2 cellular contexts compared by ENCODE assay signal in the genomic region with DNA sequence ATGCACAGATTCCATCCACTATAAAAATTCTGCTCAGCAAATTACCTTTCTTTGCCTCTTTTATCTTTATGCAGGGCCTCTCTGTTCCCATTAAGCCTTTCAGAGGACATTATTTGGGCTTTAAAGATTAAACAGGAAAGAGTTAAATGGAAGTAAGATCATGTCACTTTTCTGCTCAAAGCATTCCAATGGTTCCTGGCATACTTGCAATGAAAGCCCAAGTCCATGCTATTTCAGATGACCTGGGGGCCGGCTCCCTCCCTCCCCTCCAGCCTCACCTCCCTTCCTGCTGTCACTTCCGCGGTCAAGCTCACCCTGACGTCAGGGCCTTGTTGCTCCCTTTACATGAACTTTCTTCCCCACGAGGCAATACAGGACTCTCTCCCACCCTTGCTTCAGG.
TF ChIP-seq lines count a peak whose summit lies in the region.

No MANE protein-coding gene starts in this region.

TF ChIP-seq in PFSK-1, 5 proteins besides CTCF, POLR2A, EP300 and RAD21 (continued from another document):
- TF ChIP-seq, protein P1, sequence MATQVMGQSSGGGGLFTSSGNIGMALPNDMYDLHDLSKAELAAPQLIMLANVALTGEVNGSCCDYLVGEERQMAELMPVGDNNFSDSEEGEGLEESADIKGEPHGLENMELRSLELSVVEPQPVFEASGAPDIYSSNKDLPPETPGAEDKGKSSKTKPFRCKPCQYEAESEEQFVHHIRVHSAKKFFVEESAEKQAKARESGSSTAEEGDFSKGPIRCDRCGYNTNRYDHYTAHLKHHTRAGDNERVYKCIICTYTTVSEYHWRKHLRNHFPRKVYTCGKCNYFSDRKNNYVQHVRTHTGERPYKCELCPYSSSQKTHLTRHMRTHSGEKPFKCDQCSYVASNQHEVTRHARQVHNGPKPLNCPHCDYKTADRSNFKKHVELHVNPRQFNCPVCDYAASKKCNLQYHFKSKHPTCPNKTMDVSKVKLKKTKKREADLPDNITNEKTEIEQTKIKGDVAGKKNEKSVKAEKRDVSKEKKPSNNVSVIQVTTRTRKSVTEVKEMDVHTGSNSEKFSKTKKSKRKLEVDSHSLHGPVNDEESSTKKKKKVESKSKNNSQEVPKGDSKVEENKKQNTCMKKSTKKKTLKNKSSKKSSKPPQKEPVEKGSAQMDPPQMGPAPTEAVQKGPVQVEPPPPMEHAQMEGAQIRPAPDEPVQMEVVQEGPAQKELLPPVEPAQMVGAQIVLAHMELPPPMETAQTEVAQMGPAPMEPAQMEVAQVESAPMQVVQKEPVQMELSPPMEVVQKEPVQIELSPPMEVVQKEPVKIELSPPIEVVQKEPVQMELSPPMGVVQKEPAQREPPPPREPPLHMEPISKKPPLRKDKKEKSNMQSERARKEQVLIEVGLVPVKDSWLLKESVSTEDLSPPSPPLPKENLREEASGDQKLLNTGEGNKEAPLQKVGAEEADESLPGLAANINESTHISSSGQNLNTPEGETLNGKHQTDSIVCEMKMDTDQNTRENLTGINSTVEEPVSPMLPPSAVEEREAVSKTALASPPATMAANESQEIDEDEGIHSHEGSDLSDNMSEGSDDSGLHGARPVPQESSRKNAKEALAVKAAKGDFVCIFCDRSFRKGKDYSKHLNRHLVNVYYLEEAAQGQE (IDR thresholded peaks at IDR 0.05; ENCODE audit: insufficient read depth in 1 of 2, low read depth in 2 of 2, low read length in 2 of 2): no peak
- TF ChIP-seq TAF1 (IDR thresholded peaks at IDR 0.05; ENCODE audit: borderline replicate concordance, insufficient read depth, low read length) (no peak), POLR2AphosphoS5 (IDR thresholded peaks at IDR 0.05; ENCODE audit: low read depth, low read length) (no peak), FOXP2 (optimal IDR thresholded peaks at IDR 0.05; ENCODE audit: borderline replicate concordance, extremely low read depth, extremely low read length, insufficient read depth) (peak; percentile 47)
TF ChIP-seq in PFSK-1: peak in this region for 2.

TF ChIP-seq in liver, 16 proteins besides CTCF, POLR2A, EP300 and RAD21 (continued from another document):
- TF ChIP-seq, protein P1 (IDR thresholded peaks at IDR 0.05): no peak
- peak in 1 of 2 donors; percentile 14 for TF ChIP-seq RXRA (IDR thresholded peaks at IDR 0.05)
- TF ChIP-seq HNF4G (IDR thresholded peaks at IDR 0.05): peak; percentile 9
- no peak for TF ChIP-seq EGR1 (IDR thresholded peaks at IDR 0.05; ENCODE audit: low read depth in 2 of 2)
- TF ChIP-seq NR2F2 (IDR thresholded peaks at IDR 0.05): no peak
- no peak for TF ChIP-seq YY1 (IDR thresholded peaks at IDR 0.05)
- peak; percentile 39 for TF ChIP-seq SP1 (IDR thresholded peaks at IDR 0.05)
- no peak for TF ChIP-seq FOXA1 (IDR thresholded peaks at IDR 0.05)
- no peak for TF ChIP-seq HNF4A (conservative IDR thresholded peaks at IDR 0.05)
- TF ChIP-seq TAF1 (conservative IDR thresholded peaks at IDR 0.05): no peak
TF ChIP-seq in liver: peak in this region for 3.
